8 cellular contexts compared by ENCODE assay signal in genomic region chr10:45971019-45971418, GRCh38. TPM values are rescaled to one million over a fixed set of nuclear protein-coding genes. Genes with fewer than 3 reads are reported as not detected.
DNase-seq lines count a peak whose midpoint lies in the region; TF ChIP-seq lines count a peak whose summit lies in the region.
"Not testable (repeated sequence)": the region's sequence is repeated elsewhere in the genome, so short reads cannot be mapped to it uniquely, and the experiment has no call there.

No MANE protein-coding gene starts in this region.

- H3K4me3 ChIP-seq in BLaER1 treated with 17β-estradiol and CSF1 and Interleukin-3, amounts not matched to agents 10 nM and 100 nM = peak overlapping the region; percentile 70 to 88 (median 82)
- H3K4me3 ChIP-seq in HL-60 (replicated peaks; ENCODE audit: insufficient read depth, low read length) (peak overlapping the region; percentile 80), SK-N-MC (peak overlapping the region; percentile 78), ectodermal cell (ENCODE audit: insufficient read depth, low read depth, low read length) (peak overlapping the region; percentile 49), iPS-15b (ENCODE audit: low read depth, low read length) (peak overlapping the region; percentile 75), stomach (peak overlapping the region; percentile 65 to 91 (median 78))

- not testable (repeated sequence) for TF ChIP-seq CTCF in HL-60 (IDR thresholded peaks at IDR 0.05; ENCODE audit: insufficient read depth, low read length); neural crest cell (conservative IDR thresholded peaks at IDR 0.05); stomach (IDR thresholded peaks at IDR 0.05)

- H3K27me3 Mint-ChIP-seq in activated naive CD4-positive, alpha-beta T cell treated with anti-CD3 and anti-CD28 coated beads for 36 hours (ENCODE audit: low read depth); neural crest cell (ENCODE audit: low read depth): not testable (repeated sequence)

- TF ChIP-seq EP300 in stomach (IDR thresholded peaks at IDR 0.05) = not testable (repeated sequence)

- not testable (repeated sequence) for H3K9me3 Mint-ChIP-seq in activated naive CD4-positive, alpha-beta T cell treated with anti-CD3 and anti-CD28 coated beads for 36 hours; neural crest cell

- peaks cover 12 to 36% (median 22%) of the 10 kb centered on the region in 10 experiments for H3K4me1 ChIP-seq in BLaER1 treated with 17β-estradiol and CSF1 and Interleukin-3, amounts not matched to agents 10 nM and 100 nM
- H3K4me1 ChIP-seq in ectodermal cell (ENCODE audit: control insufficient read depth, insufficient read depth, low read length); iPS-15b (ENCODE audit: control insufficient read depth, insufficient read depth, low read length): not testable (repeated sequence)
- peaks cover 6 to 37% (median 28%) of the 10 kb centered on the region in 4 donors for H3K4me1 ChIP-seq in stomach

- intact Hi-C loops in activated naive CD4-positive, alpha-beta T cell treated with anti-CD3 and anti-CD28 coated beads for 36 hours (cut with micrococcal nuclease) = loop anchor here (10.0 kb wide), 1 partner anchor 966 kb away; the partner anchor contains the start of gene ZNF22
- intact Hi-C loops in stomach (cut with DNase I; ENCODE audit: low total_unique reads) = not testable (repeated sequence)

- H3K36me3 ChIP-seq in BLaER1 treated with 17β-estradiol and CSF1 and Interleukin-3, amounts not matched to agents 10 nM and 100 nM = peaks cover 9 to 11% (median 10%) of the 10 kb centered on the region in 11 experiments; a peak in 18 of 22 replicates
- not testable (repeated sequence) for H3K36me3 ChIP-seq in SK-N-MC (ENCODE audit: insufficient read depth, low read length); ectodermal cell (ENCODE audit: control insufficient read depth, insufficient read depth, low read length); iPS-15b (ENCODE audit: control insufficient read depth, insufficient read depth, low read length); stomach

- peak overlapping the region; percentile 93 for H3K4me3 Mint-ChIP-seq in activated naive CD4-positive, alpha-beta T cell treated with anti-CD3 and anti-CD28 coated beads for 36 hours
- peak overlapping the region; percentile 97 for H3K4me3 Mint-ChIP-seq in neural crest cell

- WGBS in ectodermal cell, 2 experiments = 71 to 79% methylated on average over 14 of the region's 14 CpGs
- WGBS in stomach, 5 donors = 23 to 57% (median 37%) methylated on average over 13 to 14 of the region's 14 CpGs

- H3K4me2 ChIP-seq in BLaER1 treated with 17β-estradiol and CSF1 and Interleukin-3, amounts not matched to agents 10 nM and 100 nM = peak overlapping the region; percentile 58 to 87 (median 84)

- H3K36me3 Mint-ChIP-seq in activated naive CD4-positive, alpha-beta T cell treated with anti-CD3 and anti-CD28 coated beads for 36 hours (ENCODE audit: low read depth); neural crest cell (ENCODE audit: low read depth): not testable (repeated sequence)

- H3K27me3 ChIP-seq in BLaER1 treated with 17β-estradiol and CSF1 and Interleukin-3, amounts not matched to agents 10 nM and 100 nM; HL-60 (ENCODE audit: insufficient read depth, poor library complexity, severe bottlenecking); ectodermal cell (ENCODE audit: control insufficient read depth, insufficient read depth, low read length, poor library complexity, severe bottlenecking); iPS-15b (ENCODE audit: control insufficient read depth, insufficient read depth, low read length); stomach: not testable (repeated sequence)

- H3K4me1 Mint-ChIP-seq in activated naive CD4-positive, alpha-beta T cell treated with anti-CD3 and anti-CD28 coated beads for 36 hours (ENCODE audit: low read depth) = peaks cover 34% of the 10 kb centered on the region
- peaks cover 39% of the 10 kb centered on the region for H3K4me1 Mint-ChIP-seq in neural crest cell

- peak in 1 of 2 experiments; percentile 12 for DNase-seq in HL-60 (ENCODE audit: low read depth in 1 of 2, low spot score in 1 of 2)
- not testable (repeated sequence) for DNase-seq in SK-N-MC (ENCODE audit: low read depth, low spot score); activated naive CD4-positive, alpha-beta T cell treated with anti-CD3 and anti-CD28 coated beads for 36 hours; neural crest cell (ENCODE audit: low read depth, low spot score); stomach

- H3K27ac ChIP-seq in BLaER1 treated with 17β-estradiol and CSF1 and Interleukin-3, amounts not matched to agents 10 nM and 100 nM = peak overlapping the region in 7 of 11 experiments; percentile 25 to 87 (median 82); a peak in 7 of 22 replicates
- peak overlapping the region; percentile 78 for H3K27ac ChIP-seq in HL-60 (replicated peaks)
- not testable (repeated sequence) for H3K27ac ChIP-seq in SK-N-MC; ectodermal cell (ENCODE audit: insufficient read depth, low read depth, low read length, poor library complexity, severe bottlenecking); stomach

- peak overlapping the region; percentile 24 for H3K27ac Mint-ChIP-seq in activated naive CD4-positive, alpha-beta T cell treated with anti-CD3 and anti-CD28 coated beads for 36 hours
- not testable (repeated sequence) for H3K27ac Mint-ChIP-seq in neural crest cell (ENCODE audit: unreplicated experiment)

- TF ChIP-seq POLR2A in stomach (IDR thresholded peaks at IDR 0.05) = not testable (repeated sequence)

- H4K20me1 ChIP-seq in BLaER1 treated with 17β-estradiol and CSF1 and Interleukin-3, amounts not matched to agents 10 nM and 100 nM = peaks cover 0 to 62% (median 29%) of the 10 kb centered on the region in 11 experiments; a peak in 14 of 22 replicates

- CTCF ChIA-PET in activated naive CD4-positive, alpha-beta T cell treated with anti-CD3 and anti-CD28 coated beads for 36 hours (lab: Charles Lee) = not testable (repeated sequence)

- H3K9me3 ChIP-seq in BLaER1 treated with 17β-estradiol and CSF1 and Interleukin-3, amounts not matched to agents 10 nM and 100 nM (replicated peaks in 1 of 11); SK-N-MC (ENCODE audit: low read depth, low read length); ectodermal cell (ENCODE audit: control insufficient read depth, low read length); iPS-15b (ENCODE audit: control insufficient read depth, insufficient read depth, low read length); stomach: not testable (repeated sequence)

- H3K9ac ChIP-seq in BLaER1 treated with 17β-estradiol and CSF1 and Interleukin-3, amounts not matched to agents 10 nM and 100 nM = peak overlapping the region; percentile 84 to 90 (median 87)
- H3K9ac ChIP-seq in SK-N-MC (ENCODE audit: insufficient read length); iPS-15b (ENCODE audit: low read depth, low read length): not testable (repeated sequence)

RNA-seq across cellular contexts. Expression of gene TIMM23, which starts 1.3 kb away (rescaled TPM):
- 10 to 100 TPM; 52.5 to 54.3 TPM for total RNA-seq in activated naive CD4-positive, alpha-beta T cell treated with anti-CD3 and anti-CD28 coated beads for 36 hours
- 88.2 TPM for polyA plus RNA-seq in ectodermal cell (2013, experiment 1 of 4)
- polyA plus RNA-seq in ectodermal cell (2013, experiment 2 of 4) = 94.0 TPM
- 72.4 TPM for polyA plus RNA-seq in ectodermal cell (2013, experiment 3 of 4)
- 79.9 TPM for polyA plus RNA-seq in ectodermal cell (2013, experiment 4 of 4)
- total RNA-seq in neural crest cell (72.0 and 73.9 TPM in 2 replicates), stomach (100 to 1,000 TPM in 1 of 5 donors, 10 to 100 TPM in 4; 20.5 to 111 (median 59.5) TPM)
- 10 to 100 TPM; 49.9 to 59.5 (median 54.1) TPM for polyA plus RNA-seq in stomach

RNA-seq across cellular contexts. Expression of gene NCOA4, which starts 59.4 kb away (rescaled TPM):
- 10 to 100 TPM; 74.2 to 75.0 TPM for total RNA-seq in activated naive CD4-positive, alpha-beta T cell treated with anti-CD3 and anti-CD28 coated beads for 36 hours
- polyA plus RNA-seq in ectodermal cell (2013, experiment 1 of 4) = 69.0 TPM
- 73.0 TPM for polyA plus RNA-seq in ectodermal cell (2013, experiment 2 of 4)
- 55.2 TPM for polyA plus RNA-seq in ectodermal cell (2013, experiment 3 of 4)
- 58.9 TPM for polyA plus RNA-seq in ectodermal cell (2013, experiment 4 of 4)
- 78.6 and 78.7 TPM in 2 replicates for total RNA-seq in neural crest cell
- total RNA-seq in stomach = 100 to 1,000 TPM in 3 of 5 donors, 10 to 100 TPM in 2; 65.8 to 260 (median 111) TPM
- polyA plus RNA-seq in stomach = 10 to 100 TPM; 35.7 to 79.1 (median 56.5) TPM
